Comparison of ENCODE assay signal across 26 cellular contexts in genomic region chr2:37201208-37201607, GRCh38. TPM values are rescaled to one million over a fixed set of nuclear protein-coding genes. Genes with fewer than 3 reads are reported as not detected.
DNase-seq lines count a peak whose midpoint lies in the region; ATAC-seq, FAIRE-seq and TF ChIP-seq lines count a peak whose summit lies in the region.
"Had no signal": no experiment of that assay in that cellular context is flagged by ENCODE, and none has a peak within 500 bp of the region (broad histone marks: within the 10 kb centered on the region; RNA-seq: fewer than 3 reads in every experiment).

No MANE protein-coding gene starts in this region.

- H3K27ac ChIP-seq in SJSA1 (peak overlapping the region; percentile 50), GM12878 (ENCODE audit: control insufficient read depth, insufficient read depth) (no peak overlapping the region)
- H3K27ac ChIP-seq: colonic mucosa, heart left ventricle, VCaP had no signal

- H3K9ac ChIP-seq in GM12878 (ENCODE audit: control insufficient read depth, insufficient read depth, low read length): no peak overlapping the region

- H3K27me3 Mint-ChIP-seq in activated T-cell treated with anti-CD3 and anti-CD28 coated beads, Interleukin-2, amount 50 U/mL, for 24 hours: no peaks in the 10 kb centered on the region
- no peaks in the 10 kb centered on the region for H3K27me3 Mint-ChIP-seq in stimulated activated naive CD8-positive, alpha-beta T cell treated with anti-CD3 and anti-CD28 coated beads, Interleukin-15, Interleukin-2, amounts not matched to agents 100 ng/mL and 50 ng/mL, for 24 hours
- H3K27me3 Mint-ChIP-seq in chondrocyte (ENCODE audit: low read depth): no peaks in the 10 kb centered on the region
- H3K27me3 Mint-ChIP-seq: T-cell had no signal

- in situ Hi-C loops in GM12878 (cut with MboI) (no loop called here), ACHN (cut with HindIII; ENCODE audit: low pct_ligation_motif_present, low pct_unique_long_range_greater_than_20kb, low sequenced_read_pairs) (no loop called here)

- peaks cover 65% of the 10 kb centered on the region for H3K4me1 Mint-ChIP-seq in activated T-cell treated with anti-CD3 and anti-CD28 coated beads, Interleukin-2, amount 50 U/mL, for 24 hours (ENCODE audit: low read depth)
- H3K4me1 Mint-ChIP-seq in stimulated activated naive CD8-positive, alpha-beta T cell treated with anti-CD3 and anti-CD28 coated beads, Interleukin-15, Interleukin-2, amounts not matched to agents 100 ng/mL and 50 ng/mL, for 24 hours (ENCODE audit: low read depth): peaks cover 61% of the 10 kb centered on the region
- H3K4me1 Mint-ChIP-seq in chondrocyte (ENCODE audit: low read depth): no peaks in the 10 kb centered on the region

- WGBS in GM12878 (ENCODE audit: insufficient coverage, insufficient replicate concordance, low lambda C conversion rate, missing lambda C conversion rate): 13% methylated on average over 1 of the region's 1 CpG

- no peak for DNase-seq in activated T-cell treated with anti-CD3 and anti-CD28 coated beads, Interleukin-2, amount 50 U/mL, for 24 hours
- DNase-seq in activated T-cell treated with anti-CD3 and anti-CD28 coated beads for 4 hours (no peak), SJSA1 (ENCODE audit: low read depth in 1 of 2, low spot score in 2 of 2) (peak in 1 of 2 experiments; percentile 58), GM12878 (ENCODE audit: low read depth, low spot score) (no peak), cortex of kidney (lab: John Stamatoyannopoulos, UW) (no peak), chondrocyte (ENCODE audit: low spot score) (no peak), ACHN (no peak)
- DNase-seq: activated gamma-delta T cell, colonic mucosa, DMS153, heart left ventricle, NCI-H2029 treated with DMSO at 0.1 percent for 48 hours, NCI-H510A, small intestine had no signal

- peaks cover 16% of the 10 kb centered on the region for H3K9me3 Mint-ChIP-seq in activated T-cell treated with anti-CD3 and anti-CD28 coated beads, Interleukin-2, amount 50 U/mL, for 24 hours
- peaks cover 13% of the 10 kb centered on the region for H3K9me3 Mint-ChIP-seq in stimulated activated naive CD8-positive, alpha-beta T cell treated with anti-CD3 and anti-CD28 coated beads, Interleukin-15, Interleukin-2, amounts not matched to agents 100 ng/mL and 50 ng/mL, for 24 hours
- H3K9me3 Mint-ChIP-seq in chondrocyte (ENCODE audit: low read depth): peaks cover 5% of the 10 kb centered on the region

- no TSS peak for BruUV-seq in GM12878 (replicated peaks; lab: Mats Ljungman, UMichigan)

- RAD21 ChIA-PET in GM12878 (lab: Charles Lee; ENCODE audit: unreplicated experiment): interaction anchor here (0.6 to 1.0 kb wide), 2 partner anchors 10 to 789 kb away, joined by 3 to 4 read pairs; no protein-coding TSS in a partner anchor

- intact Hi-C loops in GM12878 (cut with micrococcal nuclease; ENCODE audit: unreplicated experiment): no loop called here

- no peak for TF ChIP-seq POLR2A in GM12878 (IDR thresholded peaks at IDR 0.05; ENCODE audit: low read depth, low read length)

- CTCF ChIA-PET in GM12878 (lab: Yijun Ruan, JAX): interaction anchor here (0.6 to 1.0 kb wide), 4 partner anchors 18 to 86 kb away, joined by 3 to 4 read pairs (median 3); partner anchors contain the start of genes CEBPZ and NDUFAF7

- H3K27ac Mint-ChIP-seq in activated T-cell treated with anti-CD3 and anti-CD28 coated beads, Interleukin-2, amount 50 U/mL, for 24 hours: peak overlapping the region; percentile 84
- H3K27ac Mint-ChIP-seq in stimulated activated naive CD8-positive, alpha-beta T cell treated with anti-CD3 and anti-CD28 coated beads, Interleukin-15, Interleukin-2, amounts not matched to agents 100 ng/mL and 50 ng/mL, for 24 hours: peak overlapping the region; percentile 87
- no peak overlapping the region for H3K27ac Mint-ChIP-seq in chondrocyte (ENCODE audit: unreplicated experiment)

- H3K27me3 ChIP-seq in SJSA1 (replicated peaks): no peaks in the 10 kb centered on the region
- H3K27me3 ChIP-seq in GM12878 (replicated peaks in 1 of 2; ENCODE audit: control insufficient read depth in 2 of 2, insufficient read depth in 2 of 2, low read length in 1 of 2): no peaks in the 10 kb centered on the region
- H3K27me3 ChIP-seq: colonic mucosa, heart left ventricle had no signal

- SMC1A ChIA-PET in GM12878 (lab: Charles Lee; ENCODE audit: uncharacterized antibody, unreplicated experiment): interaction anchor here (0.8 to 1.7 kb wide), 3 partner anchors 16 to 22 kb away, joined by 3 to 4 read pairs (median 3); no protein-coding TSS in a partner anchor

- H3K9me3 ChIP-seq in SJSA1 (replicated peaks) (no peaks in the 10 kb centered on the region), GM12878 (replicated peaks; ENCODE audit: control insufficient read depth, insufficient read depth, low read length) (peaks cover 6% of the 10 kb centered on the region; the same call in 2 of the 3 replicates)
- H3K9me3 ChIP-seq: colonic mucosa had no signal

- H2AFZ ChIP-seq in GM12878 (ENCODE audit: control insufficient read depth, low read depth, low read length): no peak overlapping the region

- TF ChIP-seq CTCF in GM12878 (IDR thresholded peaks at IDR 0.05 in 2 of 3, conservative IDR thresholded peaks at IDR 0.05 in 1 of 3; ENCODE audit: control insufficient read depth in 2 of 3, extremely low read depth in 1 of 3, insufficient read depth in 1 of 3, low read depth in 3 of 3, low read length in 3 of 3) (no peak), chondrocyte (IDR thresholded peaks at IDR 0.05) (no peak)

- peaks cover 86% of the 10 kb centered on the region for H3K36me3 Mint-ChIP-seq in activated T-cell treated with anti-CD3 and anti-CD28 coated beads, Interleukin-2, amount 50 U/mL, for 24 hours (ENCODE audit: low read depth)
- peaks cover 69% of the 10 kb centered on the region for H3K36me3 Mint-ChIP-seq in stimulated activated naive CD8-positive, alpha-beta T cell treated with anti-CD3 and anti-CD28 coated beads, Interleukin-15, Interleukin-2, amounts not matched to agents 100 ng/mL and 50 ng/mL, for 24 hours (ENCODE audit: low read depth)
- H3K36me3 Mint-ChIP-seq in chondrocyte (ENCODE audit: low read depth): peaks cover 22% of the 10 kb centered on the region

- H3K79me2 ChIP-seq in GM12878 (ENCODE audit: control insufficient read depth, insufficient read depth, low read length): peaks cover 42% of the 10 kb centered on the region

- H3K4me2 ChIP-seq in GM12878 (ENCODE audit: control insufficient read depth, insufficient read depth): no peak overlapping the region

- H3K36me3 ChIP-seq in SJSA1 (peaks cover 73% of the 10 kb centered on the region), GM12878 (ENCODE audit: control insufficient read depth in 2 of 2, insufficient read depth in 2 of 2, low read length in 1 of 2) (peaks cover 4 to 34% of the 10 kb centered on the region in 2 experiments)

- no peak overlapping the region for H3K4me3 ChIP-seq in SJSA1
- H3K4me3 ChIP-seq in GM12878: no peak overlapping the region
- H3K4me3 ChIP-seq: colonic mucosa, heart left ventricle had no signal

- TF ChIP-seq RAD21 in GM12878 (IDR thresholded peaks at IDR 0.05; ENCODE audit: insufficient read depth, low read depth, low read length): no peak

- no peak for ATAC-seq in GM12878
- ATAC-seq: heart left ventricle had no signal

- no peak for FAIRE-seq in GM12878 (lab: Jason Lieb, UNC)
- FAIRE-seq: H54, small intestine had no signal

- H3K4me1 ChIP-seq in SJSA1 (replicated peaks) (peaks cover 41% of the 10 kb centered on the region), GM12878 (ENCODE audit: control insufficient read depth, insufficient read depth, low read length) (peaks cover 5% of the 10 kb centered on the region; the same call in 1 of the 2 replicates)
- H3K4me1 ChIP-seq: colonic mucosa had no signal

- POLR2A ChIA-PET in GM12878 (lab: Charles Lee): interaction anchor here (0.9 kb wide), 1 partner anchor 31 kb away, joined by 3 read pairs; the partner anchor contains the start of gene NDUFAF7

- H4K20me1 ChIP-seq in GM12878 (ENCODE audit: control insufficient read depth, insufficient read depth): no peaks in the 10 kb centered on the region

- no peak for TF ChIP-seq EP300 in GM12878 (IDR thresholded peaks at IDR 0.05; ENCODE audit: borderline replicate concordance in 1 of 2, control insufficient read depth in 1 of 2, low read depth in 2 of 2, low read length in 2 of 2)

- peak overlapping the region; percentile 10 for H3K4me3 Mint-ChIP-seq in activated T-cell treated with anti-CD3 and anti-CD28 coated beads, Interleukin-2, amount 50 U/mL, for 24 hours
- H3K4me3 Mint-ChIP-seq in stimulated activated naive CD8-positive, alpha-beta T cell treated with anti-CD3 and anti-CD28 coated beads, Interleukin-15, Interleukin-2, amounts not matched to agents 100 ng/mL and 50 ng/mL, for 24 hours: peak overlapping the region; percentile 57
- no peak overlapping the region for H3K4me3 Mint-ChIP-seq in chondrocyte (ENCODE audit: unreplicated experiment)
- H3K4me3 Mint-ChIP-seq: CD14-positive monocyte, T-cell had no signal

RNA-seq across cellular contexts. Expression of gene CEBPZOS, which starts 4.9 kb away (rescaled TPM):
- 30.8 and 32.6 TPM in 2 replicates for total RNA-seq in SJSA1 (2014; rRNA removed; shearing (Covaris generic))
- 38.8 and 41.9 TPM in 2 replicates for total RNA-seq in GM12878 (2013; cell fraction: nucleolus; rRNA removed)
- total RNA-seq in GM12878 (2014; rRNA removed): 28.1 and 31.2 TPM in 2 replicates
- 26.5 and 27.1 TPM in 2 replicates for total RNA-seq in GM12878 (2014; rRNA removed; fragmentation: Illumina TruSeq; extraction: Trizol)
- total RNA-seq in GM12878 (2021): 32.1 and 33.2 TPM in 2 replicates
- 19.9 TPM for polyA plus RNA-seq in GM12878 (2011; ENCODE audit: low read depth)
- 47.8 and 73.5 TPM in 2 replicates for polyA plus RNA-seq in GM12878 (2011; rRNA removed)
- 25.4 and 29.8 TPM in 2 replicates for polyA plus RNA-seq in GM12878 (2011; cell fraction: cytosol; rRNA removed)
- polyA plus RNA-seq in GM12878 (2011; cell fraction: nucleus; rRNA removed): 15.9 and 16.6 TPM in 2 replicates
- polyA plus RNA-seq in GM12878 (2012): 24.8 and 30.7 TPM in 2 replicates
- polyA plus RNA-seq in GM12878 (2014; fragmentation: Illumina TruSeq; extraction: Trizol): 41.3 and 46.2 TPM in 2 replicates
- polyA plus RNA-seq in GM12878 (2014; fragmentation: Nextera tagmentation; extraction: Ambion mirVana): 10 to 100 TPM; 22.9 to 50.8 TPM
- 44.3 and 48.5 TPM in 2 replicates for polyA plus RNA-seq in GM12878 (2014; rRNA removed)
- 10 to 100 TPM; 36.8 to 47.9 TPM for polyA plus RNA-seq in GM12878 (2016; fragmentation: Nextera tagmentation; extraction: Ambion mirVana)
- polyA minus RNA-seq in GM12878 (2011; rRNA and poly(A)+ RNA removed): 12.5 and 15.9 TPM in 2 replicates
- polyA minus RNA-seq in GM12878 (2011; cell fraction: cytosol; rRNA and poly(A)+ RNA removed): 3.5 and 7.3 TPM in 2 replicates
- 8.2 and 18.1 TPM in 2 replicates for polyA minus RNA-seq in GM12878 (2011; cell fraction: nucleus; rRNA and poly(A)+ RNA removed)
- not detected in 3 replicates for total RNA-seq in chondrocyte

RNA-seq across cellular contexts. Expression of gene SULT6B1, which starts 12.7 kb away (rescaled TPM):
- total RNA-seq in SJSA1 (2014; rRNA removed; shearing (Covaris generic)): 0.63 TPM in 1 of 2 replicates, not detected in the other
- not detected in 2 replicates for total RNA-seq in GM12878 (2013; cell fraction: nucleolus; rRNA removed)
- total RNA-seq in GM12878 (2014; rRNA removed): not detected in 2 replicates
- not detected in 2 replicates for total RNA-seq in GM12878 (2014; rRNA removed; fragmentation: Illumina TruSeq; extraction: Trizol)
- not detected in 2 replicates for total RNA-seq in GM12878 (2021)
- not detected for polyA plus RNA-seq in GM12878 (2011; ENCODE audit: low read depth)
- polyA plus RNA-seq in GM12878 (2011; rRNA removed): not detected in 2 replicates
- not detected in 2 replicates for polyA plus RNA-seq in GM12878 (2011; cell fraction: cytosol; rRNA removed)
- polyA plus RNA-seq in GM12878 (2011; cell fraction: nucleus; rRNA removed): not detected in 2 replicates
- polyA plus RNA-seq in GM12878 (2012): not detected in 2 replicates
- polyA plus RNA-seq in GM12878 (2014; fragmentation: Illumina TruSeq; extraction: Trizol): not detected in 2 replicates
- not detected for polyA plus RNA-seq in GM12878 (2014; fragmentation: Nextera tagmentation; extraction: Ambion mirVana)
- not detected in 2 replicates for polyA plus RNA-seq in GM12878 (2014; rRNA removed)
- not detected for polyA plus RNA-seq in GM12878 (2016; fragmentation: Nextera tagmentation; extraction: Ambion mirVana)
- polyA minus RNA-seq in GM12878 (2011; rRNA and poly(A)+ RNA removed): not detected in 2 replicates
- polyA minus RNA-seq in GM12878 (2011; cell fraction: cytosol; rRNA and poly(A)+ RNA removed): not detected in 2 replicates
- polyA minus RNA-seq in GM12878 (2011; cell fraction: nucleus; rRNA and poly(A)+ RNA removed): not detected in 2 replicates
- total RNA-seq in chondrocyte: not detected in 3 replicates
- total RNA-seq: A673; activated CD8-positive, alpha-beta memory T cell treated with anti-CD3 and anti-CD28 coated beads for 36 hours; colonic mucosa; heart left ventricle; liver; mononuclear cell; pulmonary artery endothelial cell; subcutaneous adipose tissue; T-cell; urinary bladder had no signal
- polyA plus RNA-seq: CD14-positive monocyte, heart left ventricle, liver, small intestine, urinary bladder had no signal

RNA-seq across cellular contexts. Expression of gene CEBPZ, which starts 30.2 kb away (rescaled TPM):
- total RNA-seq in SJSA1 (2014; rRNA removed; shearing (Covaris generic)): 61.4 and 75.9 TPM in 2 replicates
- 63.8 and 68.2 TPM in 2 replicates for total RNA-seq in GM12878 (2013; cell fraction: nucleolus; rRNA removed)
- total RNA-seq in GM12878 (2014; rRNA removed) (38.0 and 46.3 TPM in 2 replicates), GM12878 (2014; rRNA removed; fragmentation: Illumina TruSeq; extraction: Trizol) (77.3 and 89.2 TPM in 2 replicates), GM12878 (2021) (57.6 and 62.0 TPM in 2 replicates), chondrocyte (30.4 to 45.6 TPM (median 31.1 TPM) in 3 replicates)
- polyA plus RNA-seq in GM12878 (2011; ENCODE audit: low read depth): 30.7 TPM
- polyA plus RNA-seq in GM12878 (2011; rRNA removed) (29.4 and 48.4 TPM in 2 replicates), GM12878 (2014; fragmentation: Illumina TruSeq; extraction: Trizol) (60.1 and 76.4 TPM in 2 replicates), GM12878 (2014; fragmentation: Nextera tagmentation; extraction: Ambion mirVana) (10 to 100 TPM; 38.2 to 69.6 TPM), GM12878 (2014; rRNA removed) (33.0 and 36.1 TPM in 2 replicates), GM12878 (2016; fragmentation: Nextera tagmentation; extraction: Ambion mirVana) (10 to 100 TPM; 43.2 to 55.7 TPM)
- 7.6 and 8.6 TPM in 2 replicates for polyA plus RNA-seq in GM12878 (2011; cell fraction: cytosol; rRNA removed)
- 14.6 and 20.9 TPM in 2 replicates for polyA plus RNA-seq in GM12878 (2011; cell fraction: nucleus; rRNA removed)
- polyA plus RNA-seq in GM12878 (2012): 37.7 and 42.8 TPM in 2 replicates
- 20.3 and 30.2 TPM in 2 replicates for polyA minus RNA-seq in GM12878 (2011; rRNA and poly(A)+ RNA removed)
- polyA minus RNA-seq in GM12878 (2011; cell fraction: cytosol; rRNA and poly(A)+ RNA removed): 9.1 and 13.0 TPM in 2 replicates
- polyA minus RNA-seq in GM12878 (2011; cell fraction: nucleus; rRNA and poly(A)+ RNA removed): 17.2 and 18.6 TPM in 2 replicates

RNA-seq across cellular contexts. Expression of gene NDUFAF7, which starts 30.2 kb away (rescaled TPM):
- total RNA-seq in SJSA1 (2014; rRNA removed; shearing (Covaris generic)): 9.8 and 16.6 TPM in 2 replicates
- 50.1 and 55.2 TPM in 2 replicates for total RNA-seq in GM12878 (2013; cell fraction: nucleolus; rRNA removed)
- total RNA-seq in GM12878 (2014; rRNA removed) (16.6 and 22.0 TPM in 2 replicates), GM12878 (2014; rRNA removed; fragmentation: Illumina TruSeq; extraction: Trizol) (25.3 and 26.6 TPM in 2 replicates), GM12878 (2021) (17.1 and 21.1 TPM in 2 replicates), chondrocyte (15.7 to 19.5 TPM (median 16.1 TPM) in 3 replicates)
- polyA plus RNA-seq in GM12878 (2011; ENCODE audit: low read depth): 14.5 TPM
- polyA plus RNA-seq in GM12878 (2011; rRNA removed) (39.5 and 57.4 TPM in 2 replicates), GM12878 (2014; fragmentation: Illumina TruSeq; extraction: Trizol) (26.6 and 31.2 TPM in 2 replicates), GM12878 (2014; fragmentation: Nextera tagmentation; extraction: Ambion mirVana) (10 to 100 TPM; 18.3 to 25.0 TPM), GM12878 (2014; rRNA removed) (21.2 and 30.0 TPM in 2 replicates), GM12878 (2016; fragmentation: Nextera tagmentation; extraction: Ambion mirVana) (10 to 100 TPM; 23.2 to 23.6 TPM)
- 20.7 and 26.2 TPM in 2 replicates for polyA plus RNA-seq in GM12878 (2011; cell fraction: cytosol; rRNA removed)
- 61.1 and 71.0 TPM in 2 replicates for polyA plus RNA-seq in GM12878 (2011; cell fraction: nucleus; rRNA removed)
- polyA plus RNA-seq in GM12878 (2012): 15.2 and 16.1 TPM in 2 replicates
- 18.0 and 20.8 TPM in 2 replicates for polyA minus RNA-seq in GM12878 (2011; rRNA and poly(A)+ RNA removed)
- 6.2 and 6.9 TPM in 2 replicates for polyA minus RNA-seq in GM12878 (2011; cell fraction: cytosol; rRNA and poly(A)+ RNA removed)
- 11.5 and 13.9 TPM in 2 replicates for polyA minus RNA-seq in GM12878 (2011; cell fraction: nucleus; rRNA and poly(A)+ RNA removed)

RNA-seq across cellular contexts. Expression of gene EIF2AK2, which starts 44.4 kb away (rescaled TPM):
- total RNA-seq in SJSA1 (2014; rRNA removed; shearing (Covaris generic)): 14.0 and 29.4 TPM in 2 replicates
- 77.0 and 86.6 TPM in 2 replicates for total RNA-seq in GM12878 (2013; cell fraction: nucleolus; rRNA removed)
- 44.4 and 53.4 TPM in 2 replicates for total RNA-seq in GM12878 (2014; rRNA removed)
- 59.7 and 66.5 TPM in 2 replicates for total RNA-seq in GM12878 (2014; rRNA removed; fragmentation: Illumina TruSeq; extraction: Trizol)
- 69.8 and 72.9 TPM in 2 replicates for total RNA-seq in GM12878 (2021)
- polyA plus RNA-seq in GM12878 (2011; ENCODE audit: low read depth): 20.5 TPM
- 70.6 and 110 TPM in 2 replicates for polyA plus RNA-seq in GM12878 (2011; rRNA removed)
- polyA plus RNA-seq in GM12878 (2011; cell fraction: cytosol; rRNA removed): 26.0 and 28.0 TPM in 2 replicates
- 27.1 and 35.1 TPM in 2 replicates for polyA plus RNA-seq in GM12878 (2011; cell fraction: nucleus; rRNA removed)
- polyA plus RNA-seq in GM12878 (2012): 26.9 and 29.2 TPM in 2 replicates
- 66.9 and 85.4 TPM in 2 replicates for polyA plus RNA-seq in GM12878 (2014; fragmentation: Illumina TruSeq; extraction: Trizol)
- polyA plus RNA-seq in GM12878 (2014; fragmentation: Nextera tagmentation; extraction: Ambion mirVana): 10 to 100 TPM; 16.2 to 34.6 TPM
- 40.2 and 46.7 TPM in 2 replicates for polyA plus RNA-seq in GM12878 (2014; rRNA removed)
- polyA plus RNA-seq in GM12878 (2016; fragmentation: Nextera tagmentation; extraction: Ambion mirVana): 10 to 100 TPM; 70.9 to 81.4 TPM
- 53.2 and 72.5 TPM in 2 replicates for polyA minus RNA-seq in GM12878 (2011; rRNA and poly(A)+ RNA removed)
- 35.1 and 38.6 TPM in 2 replicates for polyA minus RNA-seq in GM12878 (2011; cell fraction: cytosol; rRNA and poly(A)+ RNA removed)
- polyA minus RNA-seq in GM12878 (2011; cell fraction: nucleus; rRNA and poly(A)+ RNA removed): 19.9 and 38.9 TPM in 2 replicates
- total RNA-seq in chondrocyte: 46.4 to 57.5 TPM (median 50.4 TPM) in 3 replicates

Comparison
In these comparisons a context has a peak if more than half of its experiments do, and no peak if none do; other contexts are left out.
1. RNA of gene CEBPZOS, which starts 4.9 kb away (total RNA-seq): 30.8 to 32.6 TPM in SJSA1 and 26.5 to 41.9 TPM in GM12878; not detected in chondrocyte; every median in the first group is over 10 times any median in the second.